Comparison of ENCODE assay signal across 1 cellular context in the genomic region with DNA sequence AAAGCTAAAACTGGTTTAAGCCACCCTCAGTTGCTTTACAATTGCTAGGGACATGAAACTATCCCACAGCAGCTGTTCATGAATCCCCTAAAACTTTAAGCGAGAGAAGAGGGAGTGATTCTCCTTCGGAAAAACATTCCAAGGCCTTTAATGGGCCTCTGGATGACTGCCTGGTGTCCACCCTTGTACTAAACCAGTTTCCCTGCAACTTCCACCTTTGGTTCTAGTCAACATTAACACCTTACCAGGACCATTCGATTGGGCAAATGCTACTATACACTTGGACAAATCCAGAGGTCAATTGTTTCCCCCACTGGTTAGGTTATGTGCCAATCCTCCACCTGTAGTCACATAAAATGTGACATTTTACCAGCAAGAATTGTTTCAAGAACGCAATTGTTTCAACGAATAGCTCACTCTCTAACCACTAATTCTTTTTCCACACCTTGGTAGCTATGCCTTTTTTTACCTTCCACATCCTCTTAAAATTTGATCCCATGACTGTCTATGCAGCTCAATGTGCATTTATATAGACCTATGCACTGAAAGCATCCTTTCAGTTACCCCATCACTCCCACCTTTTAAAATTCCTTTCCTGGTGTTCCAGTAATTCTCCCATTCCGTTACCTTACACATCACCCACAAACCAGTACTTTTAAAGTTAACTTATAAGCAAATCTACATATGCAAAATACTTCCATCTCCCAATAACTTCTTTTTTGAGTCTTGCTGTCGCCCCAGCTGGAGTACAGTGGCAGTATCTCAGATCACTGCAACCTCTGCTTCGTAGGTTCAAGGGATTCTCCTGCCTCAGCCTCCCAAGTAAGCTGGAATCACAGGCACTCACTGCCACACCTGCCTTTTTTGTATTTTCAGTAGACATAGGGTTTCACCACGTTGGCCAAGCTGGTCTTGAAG.
TF ChIP-seq lines count a peak whose summit lies in the region.

No MANE protein-coding gene starts in this region.

TF ChIP-seq in K562, 482 proteins besides CTCF, POLR2A, EP300 and RAD21 (continued from another document and continues in another):
- TF ChIP-seq, protein P1, sequence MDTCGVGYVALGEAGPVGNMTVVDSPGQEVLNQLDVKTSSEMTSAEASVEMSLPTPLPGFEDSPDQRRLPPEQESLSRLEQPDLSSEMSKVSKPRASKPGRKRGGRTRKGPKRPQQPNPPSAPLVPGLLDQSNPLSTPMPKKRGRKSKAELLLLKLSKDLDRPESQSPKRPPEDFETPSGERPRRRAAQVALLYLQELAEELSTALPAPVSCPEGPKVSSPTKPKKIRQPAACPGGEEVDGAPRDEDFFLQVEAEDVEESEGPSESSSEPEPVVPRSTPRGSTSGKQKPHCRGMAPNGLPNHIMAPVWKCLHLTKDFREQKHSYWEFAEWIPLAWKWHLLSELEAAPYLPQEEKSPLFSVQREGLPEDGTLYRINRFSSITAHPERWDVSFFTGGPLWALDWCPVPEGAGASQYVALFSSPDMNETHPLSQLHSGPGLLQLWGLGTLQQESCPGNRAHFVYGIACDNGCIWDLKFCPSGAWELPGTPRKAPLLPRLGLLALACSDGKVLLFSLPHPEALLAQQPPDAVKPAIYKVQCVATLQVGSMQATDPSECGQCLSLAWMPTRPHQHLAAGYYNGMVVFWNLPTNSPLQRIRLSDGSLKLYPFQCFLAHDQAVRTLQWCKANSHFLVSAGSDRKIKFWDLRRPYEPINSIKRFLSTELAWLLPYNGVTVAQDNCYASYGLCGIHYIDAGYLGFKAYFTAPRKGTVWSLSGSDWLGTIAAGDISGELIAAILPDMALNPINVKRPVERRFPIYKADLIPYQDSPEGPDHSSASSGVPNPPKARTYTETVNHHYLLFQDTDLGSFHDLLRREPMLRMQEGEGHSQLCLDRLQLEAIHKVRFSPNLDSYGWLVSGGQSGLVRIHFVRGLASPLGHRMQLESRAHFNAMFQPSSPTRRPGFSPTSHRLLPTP (IDR thresholded peaks at IDR 0.05; ENCODE audit: borderline replicate concordance, extremely low read depth, insufficient read length) = no peak
- peak; percentile 43; the same call in 1 of the 2 replicates for TF ChIP-seq BCL6 (CRISPR knock-in tag; IDR thresholded peaks at IDR 0.05)
- TF ChIP-seq, protein P2, sequence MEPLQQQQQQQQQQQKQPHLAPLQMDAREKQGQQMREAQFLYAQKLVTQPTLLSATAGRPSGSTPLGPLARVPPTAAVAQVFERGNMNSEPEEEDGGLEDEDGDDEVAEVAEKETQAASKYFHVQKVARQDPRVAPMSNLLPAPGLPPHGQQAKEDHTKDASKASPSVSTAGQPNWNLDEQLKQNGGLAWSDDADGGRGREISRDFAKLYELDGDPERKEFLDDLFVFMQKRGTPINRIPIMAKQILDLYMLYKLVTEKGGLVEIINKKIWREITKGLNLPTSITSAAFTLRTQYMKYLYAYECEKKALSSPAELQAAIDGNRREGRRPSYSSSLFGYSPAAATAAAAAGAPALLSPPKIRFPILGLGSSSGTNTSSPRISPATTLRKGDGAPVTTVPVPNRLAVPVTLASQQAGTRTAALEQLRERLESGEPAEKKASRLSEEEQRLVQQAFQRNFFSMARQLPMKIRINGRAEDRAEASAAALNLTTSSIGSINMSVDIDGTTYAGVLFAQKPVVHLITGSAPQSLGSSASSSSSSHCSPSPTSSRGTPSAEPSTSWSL (CRISPR knock-in tag; IDR thresholded peaks at IDR 0.05; ENCODE audit: borderline replicate concordance) = no peak
- peak; percentile 62 for TF ChIP-seq ZNF695 (CRISPR knock-in tag; IDR thresholded peaks at IDR 0.05)
- TF ChIP-seq, protein P3, sequence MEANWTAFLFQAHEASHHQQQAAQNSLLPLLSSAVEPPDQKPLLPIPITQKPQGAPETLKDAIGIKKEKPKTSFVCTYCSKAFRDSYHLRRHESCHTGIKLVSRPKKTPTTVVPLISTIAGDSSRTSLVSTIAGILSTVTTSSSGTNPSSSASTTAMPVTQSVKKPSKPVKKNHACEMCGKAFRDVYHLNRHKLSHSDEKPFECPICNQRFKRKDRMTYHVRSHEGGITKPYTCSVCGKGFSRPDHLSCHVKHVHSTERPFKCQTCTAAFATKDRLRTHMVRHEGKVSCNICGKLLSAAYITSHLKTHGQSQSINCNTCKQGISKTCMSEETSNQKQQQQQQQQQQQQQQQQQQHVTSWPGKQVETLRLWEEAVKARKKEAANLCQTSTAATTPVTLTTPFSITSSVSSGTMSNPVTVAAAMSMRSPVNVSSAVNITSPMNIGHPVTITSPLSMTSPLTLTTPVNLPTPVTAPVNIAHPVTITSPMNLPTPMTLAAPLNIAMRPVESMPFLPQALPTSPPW (CRISPR knock-in tag; IDR thresholded peaks at IDR 0.05) = no peak
- TF ChIP-seq, protein P4, sequence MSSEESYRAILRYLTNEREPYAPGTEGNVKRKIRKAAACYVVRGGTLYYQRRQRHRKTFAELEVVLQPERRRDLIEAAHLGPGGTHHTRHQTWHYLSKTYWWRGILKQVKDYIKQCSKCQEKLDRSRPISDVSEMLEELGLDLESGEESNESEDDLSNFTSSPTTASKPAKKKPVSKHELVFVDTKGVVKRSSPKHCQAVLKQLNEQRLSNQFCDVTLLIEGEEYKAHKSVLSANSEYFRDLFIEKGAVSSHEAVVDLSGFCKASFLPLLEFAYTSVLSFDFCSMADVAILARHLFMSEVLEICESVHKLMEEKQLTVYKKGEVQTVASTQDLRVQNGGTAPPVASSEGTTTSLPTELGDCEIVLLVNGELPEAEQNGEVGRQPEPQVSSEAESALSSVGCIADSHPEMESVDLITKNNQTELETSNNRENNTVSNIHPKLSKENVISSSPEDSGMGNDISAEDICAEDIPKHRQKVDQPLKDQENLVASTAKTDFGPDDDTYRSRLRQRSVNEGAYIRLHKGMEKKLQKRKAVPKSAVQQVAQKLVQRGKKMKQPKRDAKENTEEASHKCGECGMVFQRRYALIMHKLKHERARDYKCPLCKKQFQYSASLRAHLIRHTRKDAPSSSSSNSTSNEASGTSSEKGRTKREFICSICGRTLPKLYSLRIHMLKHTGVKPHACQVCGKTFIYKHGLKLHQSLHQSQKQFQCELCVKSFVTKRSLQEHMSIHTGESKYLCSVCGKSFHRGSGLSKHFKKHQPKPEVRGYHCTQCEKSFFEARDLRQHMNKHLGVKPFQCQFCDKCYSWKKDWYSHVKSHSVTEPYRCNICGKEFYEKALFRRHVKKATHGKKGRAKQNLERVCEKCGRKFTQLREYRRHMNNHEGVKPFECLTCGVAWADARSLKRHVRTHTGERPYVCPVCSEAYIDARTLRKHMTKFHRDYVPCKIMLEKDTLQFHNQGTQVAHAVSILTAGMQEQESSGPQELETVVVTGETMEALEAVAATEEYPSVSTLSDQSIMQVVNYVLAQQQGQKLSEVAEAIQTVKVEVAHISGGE (CRISPR knock-in tag; IDR thresholded peaks at IDR 0.05) = peak in 1 of 3 experiments; percentile 19; a peak in 1 of 6 replicates
- TF ChIP-seq FOXA1 (IDR thresholded peaks at IDR 0.05; ENCODE audit: borderline replicate concordance) = no peak
- peak; percentile 90 for TF ChIP-seq ZNF586 (CRISPR knock-in tag; conservative IDR thresholded peaks at IDR 0.05)
- TF ChIP-seq ZNF263 (CRISPR knock-in tag; IDR thresholded peaks at IDR 0.05; ENCODE audit: borderline replicate concordance) = no peak
- no peak for TF ChIP-seq CEBPG (CRISPR knock-in tag; IDR thresholded peaks at IDR 0.05)
- TF ChIP-seq CEBPG (tag; conservative IDR thresholded peaks at IDR 0.05 in 1 of 2, IDR thresholded peaks at IDR 0.05 in 1 of 2) = no peak
- TF ChIP-seq, protein P5, sequence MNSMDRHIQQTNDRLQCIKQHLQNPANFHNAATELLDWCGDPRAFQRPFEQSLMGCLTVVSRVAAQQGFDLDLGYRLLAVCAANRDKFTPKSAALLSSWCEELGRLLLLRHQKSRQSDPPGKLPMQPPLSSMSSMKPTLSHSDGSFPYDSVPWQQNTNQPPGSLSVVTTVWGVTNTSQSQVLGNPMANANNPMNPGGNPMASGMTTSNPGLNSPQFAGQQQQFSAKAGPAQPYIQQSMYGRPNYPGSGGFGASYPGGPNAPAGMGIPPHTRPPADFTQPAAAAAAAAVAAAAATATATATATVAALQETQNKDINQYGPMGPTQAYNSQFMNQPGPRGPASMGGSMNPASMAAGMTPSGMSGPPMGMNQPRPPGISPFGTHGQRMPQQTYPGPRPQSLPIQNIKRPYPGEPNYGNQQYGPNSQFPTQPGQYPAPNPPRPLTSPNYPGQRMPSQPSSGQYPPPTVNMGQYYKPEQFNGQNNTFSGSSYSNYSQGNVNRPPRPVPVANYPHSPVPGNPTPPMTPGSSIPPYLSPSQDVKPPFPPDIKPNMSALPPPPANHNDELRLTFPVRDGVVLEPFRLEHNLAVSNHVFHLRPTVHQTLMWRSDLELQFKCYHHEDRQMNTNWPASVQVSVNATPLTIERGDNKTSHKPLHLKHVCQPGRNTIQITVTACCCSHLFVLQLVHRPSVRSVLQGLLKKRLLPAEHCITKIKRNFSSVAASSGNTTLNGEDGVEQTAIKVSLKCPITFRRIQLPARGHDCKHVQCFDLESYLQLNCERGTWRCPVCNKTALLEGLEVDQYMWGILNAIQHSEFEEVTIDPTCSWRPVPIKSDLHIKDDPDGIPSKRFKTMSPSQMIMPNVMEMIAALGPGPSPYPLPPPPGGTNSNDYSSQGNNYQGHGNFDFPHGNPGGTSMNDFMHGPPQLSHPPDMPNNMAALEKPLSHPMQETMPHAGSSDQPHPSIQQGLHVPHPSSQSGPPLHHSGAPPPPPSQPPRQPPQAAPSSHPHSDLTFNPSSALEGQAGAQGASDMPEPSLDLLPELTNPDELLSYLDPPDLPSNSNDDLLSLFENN (IDR thresholded peaks at IDR 0.05; ENCODE audit: low read depth in 2 of 2, low read length in 2 of 2) = peak in 1 of 2 experiments; percentile 73; a peak in 2 of 4 replicates
- no peak for TF ChIP-seq KLF13 (tag; IDR thresholded peaks at IDR 0.05; ENCODE audit: borderline replicate concordance, low read depth)
- peak; percentile 79 for TF ChIP-seq ESRRB (CRISPR knock-in tag; IDR thresholded peaks at IDR 0.05; ENCODE audit: borderline replicate concordance)
- TF ChIP-seq ZNF212 (CRISPR knock-in tag; IDR thresholded peaks at IDR 0.05) = no peak
- no peak for TF ChIP-seq KLF6 (CRISPR knock-in tag; IDR thresholded peaks at IDR 0.05; ENCODE audit: borderline replicate concordance)
- TF ChIP-seq FOXJ2 (tag; IDR thresholded peaks at IDR 0.05) = no peak
- 0 out of 4 replicates have a peak, but pooled peaks of 1 of the 2 experiments have one; percentile 13 for TF ChIP-seq SRF (CRISPR knock-in tag; IDR thresholded peaks at IDR 0.05)
- TF ChIP-seq, protein P6, sequence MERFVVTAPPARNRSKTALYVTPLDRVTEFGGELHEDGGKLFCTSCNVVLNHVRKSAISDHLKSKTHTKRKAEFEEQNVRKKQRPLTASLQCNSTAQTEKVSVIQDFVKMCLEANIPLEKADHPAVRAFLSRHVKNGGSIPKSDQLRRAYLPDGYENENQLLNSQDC (CRISPR knock-in tag; IDR thresholded peaks at IDR 0.05) = peak; percentile 21
- TF ChIP-seq MTA1 (IDR thresholded peaks at IDR 0.05; ENCODE audit: borderline replicate concordance) = no peak
- no peak for TF ChIP-seq ZKSCAN3 (CRISPR knock-in tag; IDR thresholded peaks at IDR 0.05)
- TF ChIP-seq, protein P7, sequence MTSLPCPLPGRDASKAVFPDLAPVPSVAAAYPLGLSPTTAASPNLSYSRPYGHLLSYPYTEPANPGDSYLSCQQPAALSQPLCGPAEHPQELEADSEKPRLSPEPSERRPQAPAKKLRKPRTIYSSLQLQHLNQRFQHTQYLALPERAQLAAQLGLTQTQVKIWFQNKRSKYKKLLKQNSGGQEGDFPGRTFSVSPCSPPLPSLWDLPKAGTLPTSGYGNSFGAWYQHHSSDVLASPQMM (CRISPR knock-in tag; IDR thresholded peaks at IDR 0.05) = peak; percentile 69
- no peak for TF ChIP-seq CCAR2 (IDR thresholded peaks at IDR 0.05; ENCODE audit: low read depth, low read length)
- peak; percentile 97 for TF ChIP-seq ZFPM2 (CRISPR knock-in tag; IDR thresholded peaks at IDR 0.05)
- peak; percentile 47; the same call in 1 of the 2 replicates for TF ChIP-seq NFIC (IDR thresholded peaks at IDR 0.05)
- TF ChIP-seq ZNF316 (IDR thresholded peaks at IDR 0.05) = no peak
- TF ChIP-seq SRSF3 (IDR thresholded peaks at IDR 0.05; ENCODE audit: insufficient read depth, low read length) = no peak
- no peak for TF ChIP-seq ZNF184 (CRISPR knock-in tag; IDR thresholded peaks at IDR 0.05)
- TF ChIP-seq YY1 (IDR thresholded peaks at IDR 0.05; ENCODE audit: borderline replicate concordance in 1 of 3, control insufficient read depth in 1 of 3, extremely low read depth in 1 of 3, insufficient read depth in 3 of 3, insufficient read length in 1 of 3, insufficient replicate concordance in 2 of 3, low read depth in 1 of 3, low read length in 2 of 3) = peak in 1 of 3 experiments; percentile 8
- TF ChIP-seq, protein P8, sequence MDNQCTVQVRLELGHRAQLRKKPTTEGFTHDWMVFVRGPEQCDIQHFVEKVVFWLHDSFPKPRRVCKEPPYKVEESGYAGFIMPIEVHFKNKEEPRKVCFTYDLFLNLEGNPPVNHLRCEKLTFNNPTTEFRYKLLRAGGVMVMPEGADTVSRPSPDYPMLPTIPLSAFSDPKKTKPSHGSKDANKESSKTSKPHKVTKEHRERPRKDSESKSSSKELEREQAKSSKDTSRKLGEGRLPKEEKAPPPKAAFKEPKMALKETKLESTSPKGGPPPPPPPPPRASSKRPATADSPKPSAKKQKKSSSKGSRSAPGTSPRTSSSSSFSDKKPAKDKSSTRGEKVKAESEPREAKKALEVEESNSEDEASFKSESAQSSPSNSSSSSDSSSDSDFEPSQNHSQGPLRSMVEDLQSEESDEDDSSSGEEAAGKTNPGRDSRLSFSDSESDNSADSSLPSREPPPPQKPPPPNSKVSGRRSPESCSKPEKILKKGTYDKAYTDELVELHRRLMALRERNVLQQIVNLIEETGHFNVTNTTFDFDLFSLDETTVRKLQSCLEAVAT (IDR thresholded peaks at IDR 0.05) = peak; percentile 38 to 89; a peak in 2 of 4 replicates
- TF ChIP-seq CCNT2 (IDR thresholded peaks at IDR 0.05; ENCODE audit: borderline replicate concordance, extremely low read depth, insufficient read length, low read depth, low read length) = peak; percentile 46
- 0 out of 2 replicates have a peak, but pooled peaks have one; percentile 12 for TF ChIP-seq JUNB (CRISPR knock-in tag; conservative IDR thresholded peaks at IDR 0.05)
- TF ChIP-seq, protein P9, sequence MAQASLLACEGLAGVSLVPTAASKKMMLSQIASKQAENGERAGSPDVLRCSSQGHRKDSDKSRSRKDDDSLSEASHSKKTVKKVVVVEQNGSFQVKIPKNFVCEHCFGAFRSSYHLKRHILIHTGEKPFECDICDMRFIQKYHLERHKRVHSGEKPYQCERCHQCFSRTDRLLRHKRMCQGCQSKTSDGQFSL (CRISPR knock-in tag; IDR thresholded peaks at IDR 0.05) = no peak
- TF ChIP-seq, protein P9 (tag; IDR thresholded peaks at IDR 0.05) = no peak
- no peak for TF ChIP-seq ZBTB8A (IDR thresholded peaks at IDR 0.05; ENCODE audit: partially characterized antibody)
- peak; percentile 81; the same call in 1 of the 2 replicates for TF ChIP-seq ZC3H8 (IDR thresholded peaks at IDR 0.05)
- TF ChIP-seq HDAC2 (IDR thresholded peaks at IDR 0.05) = no peak
- no peak for TF ChIP-seq MYBL2 (IDR thresholded peaks at IDR 0.05; ENCODE audit: low read depth)
- no peak for TF ChIP-seq MYBL2 (CRISPR knock-in tag; IDR thresholded peaks at IDR 0.05; ENCODE audit: borderline replicate concordance)
- 0 out of 2 replicates have a peak, but pooled peaks have one; percentile 49 for TF ChIP-seq ZC3H4 (CRISPR knock-in tag; IDR thresholded peaks at IDR 0.05; ENCODE audit: borderline replicate concordance)
- TF ChIP-seq TCF7L2 (IDR thresholded peaks at IDR 0.05; ENCODE audit: low read depth, low read length) = no peak
- peak; percentile 72; the same call in 1 of the 2 replicates for TF ChIP-seq ZNF830 (CRISPR knock-in tag; IDR thresholded peaks at IDR 0.05)
- peak; percentile 37; the same call in 1 of the 2 replicates for TF ChIP-seq NCOA6 (IDR thresholded peaks at IDR 0.05)
- TF ChIP-seq PTBP1 (IDR thresholded peaks at IDR 0.05; ENCODE audit: low read depth, low read length) = no peak
